1 cellular context compared by ENCODE assay signal in genomic region chr1:1114431-1114830, GRCh38.
TF ChIP-seq lines count a peak whose summit lies in the region.

No MANE protein-coding gene starts in this region.

TF ChIP-seq in HEK293, 187 proteins besides CTCF, POLR2A, EP300 and RAD21:
- TF ChIP-seq ZNF394 (tag by site-specific recombination; IDR thresholded peaks at IDR 0.05; ENCODE audit: borderline replicate concordance) (peak; percentile 15; the same call in 1 of the 2 replicates), ZNF274 (IDR thresholded peaks at IDR 0.05; ENCODE audit: low read length) (no peak), ZNF274 (tag by site-specific recombination; IDR thresholded peaks at IDR 0.05; ENCODE audit: borderline replicate concordance) (no peak), ZNF26 (tag by site-specific recombination; IDR thresholded peaks at IDR 0.05) (no peak)
